Comparison of ENCODE assay signal across 1 cellular context in genomic region chr2:161844845-161845244, GRCh38.
TF ChIP-seq lines count a peak whose summit lies in the region.

No MANE protein-coding gene starts in this region.

TF ChIP-seq in HepG2, 621 proteins besides CTCF, POLR2A, EP300 and RAD21 (continued from another document and continues in another):
- TF ChIP-seq, protein P1, sequence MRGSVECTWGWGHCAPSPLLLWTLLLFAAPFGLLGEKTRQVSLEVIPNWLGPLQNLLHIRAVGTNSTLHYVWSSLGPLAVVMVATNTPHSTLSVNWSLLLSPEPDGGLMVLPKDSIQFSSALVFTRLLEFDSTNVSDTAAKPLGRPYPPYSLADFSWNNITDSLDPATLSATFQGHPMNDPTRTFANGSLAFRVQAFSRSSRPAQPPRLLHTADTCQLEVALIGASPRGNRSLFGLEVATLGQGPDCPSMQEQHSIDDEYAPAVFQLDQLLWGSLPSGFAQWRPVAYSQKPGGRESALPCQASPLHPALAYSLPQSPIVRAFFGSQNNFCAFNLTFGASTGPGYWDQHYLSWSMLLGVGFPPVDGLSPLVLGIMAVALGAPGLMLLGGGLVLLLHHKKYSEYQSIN (CRISPR knock-in tag; IDR thresholded peaks at IDR 0.05; ENCODE audit: borderline replicate concordance) = no peak
- TF ChIP-seq, protein P2, sequence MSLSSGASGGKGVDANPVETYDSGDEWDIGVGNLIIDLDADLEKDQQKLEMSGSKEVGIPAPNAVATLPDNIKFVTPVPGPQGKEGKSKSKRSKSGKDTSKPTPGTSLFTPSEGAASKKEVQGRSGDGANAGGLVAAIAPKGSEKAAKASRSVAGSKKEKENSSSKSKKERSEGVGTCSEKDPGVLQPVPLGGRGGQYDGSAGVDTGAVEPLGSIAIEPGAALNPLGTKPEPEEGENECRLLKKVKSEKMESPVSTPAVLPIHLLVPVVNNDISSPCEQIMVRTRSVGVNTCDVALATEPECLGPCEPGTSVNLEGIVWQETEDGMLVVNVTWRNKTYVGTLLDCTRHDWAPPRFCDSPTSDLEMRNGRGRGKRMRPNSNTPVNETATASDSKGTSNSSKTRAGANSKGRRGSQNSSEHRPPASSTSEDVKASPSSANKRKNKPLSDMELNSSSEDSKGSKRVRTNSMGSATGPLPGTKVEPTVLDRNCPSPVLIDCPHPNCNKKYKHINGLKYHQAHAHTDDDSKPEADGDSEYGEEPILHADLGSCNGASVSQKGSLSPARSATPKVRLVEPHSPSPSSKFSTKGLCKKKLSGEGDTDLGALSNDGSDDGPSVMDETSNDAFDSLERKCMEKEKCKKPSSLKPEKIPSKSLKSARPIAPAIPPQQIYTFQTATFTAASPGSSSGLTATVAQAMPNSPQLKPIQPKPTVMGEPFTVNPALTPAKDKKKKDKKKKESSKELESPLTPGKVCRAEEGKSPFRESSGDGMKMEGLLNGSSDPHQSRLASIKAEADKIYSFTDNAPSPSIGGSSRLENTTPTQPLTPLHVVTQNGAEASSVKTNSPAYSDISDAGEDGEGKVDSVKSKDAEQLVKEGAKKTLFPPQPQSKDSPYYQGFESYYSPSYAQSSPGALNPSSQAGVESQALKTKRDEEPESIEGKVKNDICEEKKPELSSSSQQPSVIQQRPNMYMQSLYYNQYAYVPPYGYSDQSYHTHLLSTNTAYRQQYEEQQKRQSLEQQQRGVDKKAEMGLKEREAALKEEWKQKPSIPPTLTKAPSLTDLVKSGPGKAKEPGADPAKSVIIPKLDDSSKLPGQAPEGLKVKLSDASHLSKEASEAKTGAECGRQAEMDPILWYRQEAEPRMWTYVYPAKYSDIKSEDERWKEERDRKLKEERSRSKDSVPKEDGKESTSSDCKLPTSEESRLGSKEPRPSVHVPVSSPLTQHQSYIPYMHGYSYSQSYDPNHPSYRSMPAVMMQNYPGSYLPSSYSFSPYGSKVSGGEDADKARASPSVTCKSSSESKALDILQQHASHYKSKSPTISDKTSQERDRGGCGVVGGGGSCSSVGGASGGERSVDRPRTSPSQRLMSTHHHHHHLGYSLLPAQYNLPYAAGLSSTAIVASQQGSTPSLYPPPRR (CRISPR knock-in tag; IDR thresholded peaks at IDR 0.05; ENCODE audit: borderline replicate concordance) = peak; percentile 92
- TF ChIP-seq TFDP1 (CRISPR knock-in tag; IDR thresholded peaks at IDR 0.05; ENCODE audit: borderline replicate concordance) (no peak), PREB (CRISPR knock-in tag; IDR thresholded peaks at IDR 0.05) (no peak), HHEX (CRISPR knock-in tag; IDR thresholded peaks at IDR 0.05) (peak; percentile 95), SKI (IDR thresholded peaks at IDR 0.05; ENCODE audit: partially characterized antibody) (peak; percentile 21), FOXJ3 (CRISPR knock-in tag; IDR thresholded peaks at IDR 0.05; ENCODE audit: borderline replicate concordance) (0 out of 2 replicates have a peak, but pooled peaks have one; percentile 35), ISL2 (CRISPR knock-in tag; IDR thresholded peaks at IDR 0.05) (0 out of 2 replicates have a peak, but pooled peaks have one; percentile 21), HOXA3 (CRISPR knock-in tag; IDR thresholded peaks at IDR 0.05) (no peak), HDAC2 (CRISPR knock-in tag; IDR thresholded peaks at IDR 0.05) (peak; percentile 47; the same call in 1 of the 2 replicates), TBX3 (IDR thresholded peaks at IDR 0.05; ENCODE audit: borderline replicate concordance) (peak; percentile 97), MAF1 (CRISPR knock-in tag; IDR thresholded peaks at IDR 0.05; ENCODE audit: borderline replicate concordance) (no peak), NR2F2 (IDR thresholded peaks at IDR 0.05; ENCODE audit: borderline replicate concordance, low read depth) (peak; percentile 68), ZFP36 (IDR thresholded peaks at IDR 0.05; ENCODE audit: borderline replicate concordance, low read depth, low read length, partially characterized antibody) (peak; percentile 53), GATAD2A (CRISPR knock-in tag; IDR thresholded peaks at IDR 0.05) (peak; percentile 26; the same call in 1 of the 2 replicates), ARNTL (CRISPR knock-in tag; IDR thresholded peaks at IDR 0.05) (no peak), TCF7L2 (IDR thresholded peaks at IDR 0.05; ENCODE audit: low read depth, low read length) (peak; percentile 83), TCF7 (IDR thresholded peaks at IDR 0.05; ENCODE audit: low read depth) (peak; percentile 87), HOXD1 (CRISPR knock-in tag; IDR thresholded peaks at IDR 0.05) (0 out of 2 replicates have a peak, but pooled peaks have one; percentile 61), CCDC6 (CRISPR knock-in tag; IDR thresholded peaks at IDR 0.05) (no peak), FOXA3 (CRISPR knock-in tag; IDR thresholded peaks at IDR 0.05) (peak; percentile 86), ZBTB7B (CRISPR knock-in tag; IDR thresholded peaks at IDR 0.05) (no peak), ZNF83 (CRISPR knock-in tag; IDR thresholded peaks at IDR 0.05; ENCODE audit: borderline replicate concordance) (no peak), NR2F6 (IDR thresholded peaks at IDR 0.05) (peak; percentile 73), NR2F6 (CRISPR knock-in tag; IDR thresholded peaks at IDR 0.05) (no peak), ZNF224 (CRISPR knock-in tag; IDR thresholded peaks at IDR 0.05) (no peak), REST (IDR thresholded peaks at IDR 0.05; ENCODE audit: borderline replicate concordance in 1 of 2, low read depth in 1 of 2, low read length in 2 of 2) (peak in 1 of 2 experiments; percentile 39; a peak in 1 of 4 replicates), NKX3-1 (CRISPR knock-in tag; IDR thresholded peaks at IDR 0.05) (0 out of 2 replicates have a peak, but pooled peaks have one; percentile 38), BCL6 (CRISPR knock-in tag; IDR thresholded peaks at IDR 0.05) (peak; percentile 45; the same call in 1 of the 2 replicates), KDM6A (CRISPR knock-in tag; IDR thresholded peaks at IDR 0.05; ENCODE audit: low read depth) (no peak), NRL (CRISPR knock-in tag; IDR thresholded peaks at IDR 0.05; ENCODE audit: borderline replicate concordance) (no peak), ZNF549 (CRISPR knock-in tag; IDR thresholded peaks at IDR 0.05) (no peak)
- TF ChIP-seq, protein P3, sequence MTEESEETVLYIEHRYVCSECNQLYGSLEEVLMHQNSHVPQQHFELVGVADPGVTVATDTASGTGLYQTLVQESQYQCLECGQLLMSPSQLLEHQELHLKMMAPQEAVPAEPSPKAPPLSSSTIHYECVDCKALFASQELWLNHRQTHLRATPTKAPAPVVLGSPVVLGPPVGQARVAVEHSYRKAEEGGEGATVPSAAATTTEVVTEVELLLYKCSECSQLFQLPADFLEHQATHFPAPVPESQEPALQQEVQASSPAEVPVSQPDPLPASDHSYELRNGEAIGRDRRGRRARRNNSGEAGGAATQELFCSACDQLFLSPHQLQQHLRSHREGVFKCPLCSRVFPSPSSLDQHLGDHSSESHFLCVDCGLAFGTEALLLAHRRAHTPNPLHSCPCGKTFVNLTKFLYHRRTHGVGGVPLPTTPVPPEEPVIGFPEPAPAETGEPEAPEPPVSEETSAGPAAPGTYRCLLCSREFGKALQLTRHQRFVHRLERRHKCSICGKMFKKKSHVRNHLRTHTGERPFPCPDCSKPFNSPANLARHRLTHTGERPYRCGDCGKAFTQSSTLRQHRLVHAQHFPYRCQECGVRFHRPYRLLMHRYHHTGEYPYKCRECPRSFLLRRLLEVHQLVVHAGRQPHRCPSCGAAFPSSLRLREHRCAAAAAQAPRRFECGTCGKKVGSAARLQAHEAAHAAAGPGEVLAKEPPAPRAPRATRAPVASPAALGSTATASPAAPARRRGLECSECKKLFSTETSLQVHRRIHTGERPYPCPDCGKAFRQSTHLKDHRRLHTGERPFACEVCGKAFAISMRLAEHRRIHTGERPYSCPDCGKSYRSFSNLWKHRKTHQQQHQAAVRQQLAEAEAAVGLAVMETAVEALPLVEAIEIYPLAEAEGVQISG (CRISPR knock-in tag; IDR thresholded peaks at IDR 0.05) = no peak
- TF ChIP-seq, protein P4, sequence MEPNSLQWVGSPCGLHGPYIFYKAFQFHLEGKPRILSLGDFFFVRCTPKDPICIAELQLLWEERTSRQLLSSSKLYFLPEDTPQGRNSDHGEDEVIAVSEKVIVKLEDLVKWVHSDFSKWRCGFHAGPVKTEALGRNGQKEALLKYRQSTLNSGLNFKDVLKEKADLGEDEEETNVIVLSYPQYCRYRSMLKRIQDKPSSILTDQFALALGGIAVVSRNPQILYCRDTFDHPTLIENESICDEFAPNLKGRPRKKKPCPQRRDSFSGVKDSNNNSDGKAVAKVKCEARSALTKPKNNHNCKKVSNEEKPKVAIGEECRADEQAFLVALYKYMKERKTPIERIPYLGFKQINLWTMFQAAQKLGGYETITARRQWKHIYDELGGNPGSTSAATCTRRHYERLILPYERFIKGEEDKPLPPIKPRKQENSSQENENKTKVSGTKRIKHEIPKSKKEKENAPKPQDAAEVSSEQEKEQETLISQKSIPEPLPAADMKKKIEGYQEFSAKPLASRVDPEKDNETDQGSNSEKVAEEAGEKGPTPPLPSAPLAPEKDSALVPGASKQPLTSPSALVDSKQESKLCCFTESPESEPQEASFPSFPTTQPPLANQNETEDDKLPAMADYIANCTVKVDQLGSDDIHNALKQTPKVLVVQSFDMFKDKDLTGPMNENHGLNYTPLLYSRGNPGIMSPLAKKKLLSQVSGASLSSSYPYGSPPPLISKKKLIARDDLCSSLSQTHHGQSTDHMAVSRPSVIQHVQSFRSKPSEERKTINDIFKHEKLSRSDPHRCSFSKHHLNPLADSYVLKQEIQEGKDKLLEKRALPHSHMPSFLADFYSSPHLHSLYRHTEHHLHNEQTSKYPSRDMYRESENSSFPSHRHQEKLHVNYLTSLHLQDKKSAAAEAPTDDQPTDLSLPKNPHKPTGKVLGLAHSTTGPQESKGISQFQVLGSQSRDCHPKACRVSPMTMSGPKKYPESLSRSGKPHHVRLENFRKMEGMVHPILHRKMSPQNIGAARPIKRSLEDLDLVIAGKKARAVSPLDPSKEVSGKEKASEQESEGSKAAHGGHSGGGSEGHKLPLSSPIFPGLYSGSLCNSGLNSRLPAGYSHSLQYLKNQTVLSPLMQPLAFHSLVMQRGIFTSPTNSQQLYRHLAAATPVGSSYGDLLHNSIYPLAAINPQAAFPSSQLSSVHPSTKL (CRISPR knock-in tag; IDR thresholded peaks at IDR 0.05) = peak; percentile 77
- TF ChIP-seq, protein P5, sequence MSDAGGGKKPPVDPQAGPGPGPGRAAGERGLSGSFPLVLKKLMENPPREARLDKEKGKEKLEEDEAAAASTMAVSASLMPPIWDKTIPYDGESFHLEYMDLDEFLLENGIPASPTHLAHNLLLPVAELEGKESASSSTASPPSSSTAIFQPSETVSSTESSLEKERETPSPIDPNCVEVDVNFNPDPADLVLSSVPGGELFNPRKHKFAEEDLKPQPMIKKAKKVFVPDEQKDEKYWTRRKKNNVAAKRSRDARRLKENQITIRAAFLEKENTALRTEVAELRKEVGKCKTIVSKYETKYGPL (CRISPR knock-in tag; IDR thresholded peaks at IDR 0.05) = no peak
- TF ChIP-seq, protein P6, sequence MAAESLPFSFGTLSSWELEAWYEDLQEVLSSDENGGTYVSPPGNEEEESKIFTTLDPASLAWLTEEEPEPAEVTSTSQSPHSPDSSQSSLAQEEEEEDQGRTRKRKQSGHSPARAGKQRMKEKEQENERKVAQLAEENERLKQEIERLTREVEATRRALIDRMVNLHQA (CRISPR knock-in tag; IDR thresholded peaks at IDR 0.05) = no peak
- TF ChIP-seq, protein P7, sequence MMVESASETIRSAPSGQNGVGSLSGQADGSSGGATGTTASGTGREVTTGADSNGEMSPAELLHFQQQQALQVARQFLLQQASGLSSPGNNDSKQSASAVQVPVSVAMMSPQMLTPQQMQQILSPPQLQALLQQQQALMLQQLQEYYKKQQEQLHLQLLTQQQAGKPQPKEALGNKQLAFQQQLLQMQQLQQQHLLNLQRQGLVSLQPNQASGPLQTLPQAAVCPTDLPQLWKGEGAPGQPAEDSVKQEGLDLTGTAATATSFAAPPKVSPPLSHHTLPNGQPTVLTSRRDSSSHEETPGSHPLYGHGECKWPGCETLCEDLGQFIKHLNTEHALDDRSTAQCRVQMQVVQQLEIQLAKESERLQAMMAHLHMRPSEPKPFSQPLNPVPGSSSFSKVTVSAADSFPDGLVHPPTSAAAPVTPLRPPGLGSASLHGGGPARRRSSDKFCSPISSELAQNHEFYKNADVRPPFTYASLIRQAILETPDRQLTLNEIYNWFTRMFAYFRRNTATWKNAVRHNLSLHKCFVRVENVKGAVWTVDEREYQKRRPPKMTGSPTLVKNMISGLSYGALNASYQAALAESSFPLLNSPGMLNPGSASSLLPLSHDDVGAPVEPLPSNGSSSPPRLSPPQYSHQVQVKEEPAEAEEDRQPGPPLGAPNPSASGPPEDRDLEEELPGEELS (CRISPR knock-in tag; IDR thresholded peaks at IDR 0.05) = peak; percentile 33; the same call in 1 of the 2 replicates
